Comparison of ENCODE assay signal across 16 cellular contexts in genomic region chr1:32877211-32878110, GRCh38. TPM values are rescaled to one million over a fixed set of nuclear protein-coding genes. Genes with fewer than 3 reads are reported as not detected.
DNase-seq lines count a peak whose midpoint lies in the region; ATAC-seq, FAIRE-seq and TF ChIP-seq lines count a peak whose summit lies in the region.
"Had no signal": no experiment of that assay in that cellular context is flagged by ENCODE, and none has a peak within 500 bp of the region (broad histone marks: within the 10 kb centered on the region; RNA-seq: fewer than 3 reads in every experiment).

No MANE protein-coding gene starts in this region.

- no peaks in the 10 kb centered on the region for H3K79me2 ChIP-seq in HepG2 (ENCODE audit: insufficient read depth, low read length)

- no peaks in the 10 kb centered on the region for H3K27me3 Mint-ChIP-seq in nephron progenitor cell (ENCODE audit: low read depth, poor library complexity)

- H4K20me1 ChIP-seq in HepG2 (ENCODE audit: insufficient read depth, low read length) = no peaks in the 10 kb centered on the region

- intact Hi-C loops in right lobe of liver (cut with DNase I) = loop anchor here in 1 of 2 donors (5.0 to 10.0 kb wide), 2 partner anchors 173 to 210 kb away; partner anchors contain the start of gene SYNC
- intact Hi-C loops in HepG2 (cut with micrococcal nuclease; ENCODE audit: unreplicated experiment) = loop anchor here (10.0 kb wide), 1 partner anchor 163 kb away; no protein-coding TSS in a partner anchor
- intact Hi-C loops in left ventricle myocardium superior (cut with micrococcal nuclease) = no loop called here

- in situ Hi-C loops in HepG2 (cut with HindIII; ENCODE audit: extremely low pct_ligation_motif_present, low pct_unique_long_range_greater_than_20kb) = loop anchor here (10.0 kb wide), 1 partner anchor 53 kb away; no protein-coding TSS in a partner anchor

- TF ChIP-seq RAD21 in HepG2 (CRISPR knock-in tag; IDR thresholded peaks at IDR 0.05) = no peak

- no peak overlapping the region for H3K9ac ChIP-seq in HepG2 (ENCODE audit: insufficient read depth, low read depth, low read length)

- H3K9me3 ChIP-seq in right lobe of liver (no peaks in the 10 kb centered on the region), HepG2 (ENCODE audit: low read length) (no peaks in the 10 kb centered on the region)
- H3K9me3 ChIP-seq: gastroesophageal sphincter, vagina had no signal

- H3K4me3 ChIP-seq in right lobe of liver (no peak overlapping the region), HepG2 (replicated peaks in 1 of 3; ENCODE audit: insufficient read depth in 1 of 3, low read depth in 2 of 3, low read length in 3 of 3) (no peak overlapping the region)
- H3K4me3 ChIP-seq: cardiac muscle cell, gastroesophageal sphincter, skin epidermis, vagina had no signal

- TF ChIP-seq POLR2A in right lobe of liver (IDR thresholded peaks at IDR 0.05) = no peak
- TF ChIP-seq POLR2A in HepG2 (IDR thresholded peaks at IDR 0.05; ENCODE audit: insufficient read depth in 1 of 2, low read depth in 2 of 2, low read length in 2 of 2) = no peak

- no peaks in the 10 kb centered on the region for H3K36me3 Mint-ChIP-seq in nephron progenitor cell (ENCODE audit: low read depth)

- no peak for FAIRE-seq in HepG2 (lab: Jason Lieb, UNC)

- H3K27ac ChIP-seq in right lobe of liver (no peak overlapping the region), HepG2 (ENCODE audit: extremely low read length, insufficient read depth, low read length) (no peak overlapping the region), RWPE1 (peak overlapping the region; percentile 8; the same call in 1 of the 2 replicates)
- H3K27ac ChIP-seq: cardiac muscle cell, gastroesophageal sphincter, HL-60, skin epidermis, vagina had no signal

- H3K36me3 ChIP-seq in right lobe of liver (no peaks in the 10 kb centered on the region), HepG2 (replicated peaks in 1 of 2; ENCODE audit: control insufficient read depth in 1 of 2, insufficient read depth in 2 of 2, low read length in 2 of 2) (no peaks in the 10 kb centered on the region)
- H3K36me3 ChIP-seq: cardiac muscle cell, gastroesophageal sphincter, vagina had no signal

- no peak for TF ChIP-seq EP300 in HepG2 (IDR thresholded peaks at IDR 0.05; ENCODE audit: low read depth in 2 of 2, low read length in 2 of 2)
- TF ChIP-seq EP300 in HepG2 (CRISPR knock-in tag; IDR thresholded peaks at IDR 0.05; ENCODE audit: borderline replicate concordance) = no peak

- 60% methylated on average over 7 of the region's 13 CpGs for WGBS in right lobe of liver (ENCODE audit: insufficient coverage, low coverage, low lambda C conversion rate, missing lambda C conversion rate)
- 51% methylated on average over 11 of the region's 13 CpGs for WGBS in HepG2 (ENCODE audit: low lambda C conversion rate)

- POLR2A ChIA-PET in HepG2 (lab: Yijun Ruan, JAX) = no interaction called here
- POLR2A ChIA-PET in RWPE1 (lab: Yijun Ruan, JAX; ENCODE audit: low non-redundant PET) = interaction anchor here (0.5 kb wide), 1 partner anchor 512 kb away, joined by 3 read pairs; no protein-coding TSS in a partner anchor

- DNase-seq in right lobe of liver (peak; percentile 54 to 80 (median 72)), HepG2 (ENCODE audit: low spot score) (no peak), RWPE1 (ENCODE audit: low spot score) (no peak), left ventricle myocardium superior (peak; percentile 81), nephron progenitor cell (no peak), AG20443 (ENCODE audit: low spot score) (no peak), NOMO-1 treated with dmso at 0.1 percent for 144 hours (lab: John Stamatoyannopoulos, UW; ENCODE audit: unreplicated experiment) (no peak)

- peaks cover 45% of the 10 kb centered on the region for H3K4me1 Mint-ChIP-seq in nephron progenitor cell

- no peak overlapping the region for H3K4me2 ChIP-seq in HepG2 (ENCODE audit: low read depth, low read length)

- H3K27me3 ChIP-seq in right lobe of liver = no peaks in the 10 kb centered on the region
- H3K27me3 ChIP-seq in HepG2 (ENCODE audit: control insufficient read depth in 1 of 2, insufficient read depth in 2 of 2, low read length in 2 of 2) = peaks cover 1 to 22% of the 10 kb centered on the region in 2 experiments; a peak in 3 of 5 replicates
- H3K27me3 ChIP-seq: cardiac muscle cell, gastroesophageal sphincter, vagina had no signal

- H2AFZ ChIP-seq in HepG2 (ENCODE audit: low read length) = no peak overlapping the region

- no peak overlapping the region for H3K27ac Mint-ChIP-seq in nephron progenitor cell
- H3K27ac Mint-ChIP-seq: H9 had no signal

- H3K4me3 Mint-ChIP-seq in nephron progenitor cell = no peak overlapping the region

- no peaks in the 10 kb centered on the region for H3K9me3 Mint-ChIP-seq in nephron progenitor cell
- H3K9me3 Mint-ChIP-seq: H9 had no signal

- CTCF ChIA-PET in HepG2 (lab: Yijun Ruan, JAX; ENCODE audit: low intra/inter-chr PET ratio, low total read pairs) = interaction anchor here (0.5 to 1.7 kb wide), 2 partner anchors 209 to 732 kb away, joined by 4 to 9 read pairs; no protein-coding TSS in a partner anchor
- CTCF ChIA-PET in RWPE1 (lab: Yijun Ruan, JAX) = interaction anchor here (0.5 to 2.1 kb wide), 7 partner anchors 8 to 618 kb away, joined by 3 to 14 read pairs (median 4); partner anchors contain the start of gene HPCA

- TF ChIP-seq CTCF in right lobe of liver (IDR thresholded peaks at IDR 0.05) (no peak), HepG2 (CRISPR knock-in tag; IDR thresholded peaks at IDR 0.05) (no peak), RWPE1 (conservative IDR thresholded peaks at IDR 0.05; ENCODE audit: low read depth) (no peak), nephron progenitor cell (IDR thresholded peaks at IDR 0.05) (no peak)

- ATAC-seq in right lobe of liver (peak; percentile 28 to 70 (median 62)), HepG2 (no peak), left ventricle myocardium superior (peak; percentile 75), HG02981 (IDR thresholded peaks at IDR 0.05; ENCODE audit: unreplicated experiment) (no peak)
- ATAC-seq: gastroesophageal sphincter had no signal

- H3K4me1 ChIP-seq in right lobe of liver (no peaks in the 10 kb centered on the region), HepG2 (ENCODE audit: insufficient read depth, low read length) (peaks cover 23% of the 10 kb centered on the region)

- no TSS peak for BruUV-seq in HepG2 (replicated peaks; lab: Mats Ljungman, UMichigan)

RNA-seq across cellular contexts. Expression of gene FNDC5, which starts 6.7 kb away (rescaled TPM):
- total RNA-seq in right lobe of liver = 1 to 10 TPM; 1.0 to 8.3 (median 2.4) TPM
- total RNA-seq in HepG2 (2016; rRNA removed; fragmentation: Illumina TruSeq; extraction: Trizol) = 1.6 and 3.1 TPM in 2 replicates
- total RNA-seq in HepG2 (2016; cell fraction: cytosol; rRNA removed; fragmentation: Illumina TruSeq; extraction: Trizol; ENCODE audit: low read depth) = 2.6 and 2.8 TPM in 2 replicates
- total RNA-seq in HepG2 (2016; cell fraction: insoluble cytoplasmic fraction; rRNA removed; fragmentation: Illumina TruSeq; extraction: Trizol) = 1.6 and 2.6 TPM in 2 replicates
- total RNA-seq in HepG2 (2016; cell fraction: membrane; rRNA removed; fragmentation: Illumina TruSeq; extraction: Trizol) = 5.4 and 6.4 TPM in 2 replicates
- 1.3 and 2.2 TPM in 2 replicates for total RNA-seq in HepG2 (2016; cell fraction: nucleus; rRNA removed; fragmentation: Illumina TruSeq; extraction: Trizol)
- 1.0 and 1.4 TPM in 2 replicates for polyA plus RNA-seq in HepG2 (2011; rRNA removed)
- polyA plus RNA-seq in HepG2 (2011; cell fraction: cytosol; rRNA removed) = 0.60 and 1.0 TPM in 2 replicates
- 1.8 and 2.0 TPM in 2 replicates for polyA plus RNA-seq in HepG2 (2011; cell fraction: nucleus; rRNA removed)
- 0.46 and 0.56 TPM in 2 replicates for polyA plus RNA-seq in HepG2 (2012)
- 4.2 and 5.7 TPM in 2 replicates for polyA plus RNA-seq in HepG2 (2016; cell fraction: cytosol; fragmentation: Illumina TruSeq; extraction: Trizol; ENCODE audit: low read depth)
- 1.4 and 1.8 TPM in 2 replicates for polyA plus RNA-seq in HepG2 (2016; cell fraction: insoluble cytoplasmic fraction; fragmentation: Illumina TruSeq; extraction: Trizol; ENCODE audit: low read depth)
- 5.2 and 5.9 TPM in 2 replicates for polyA plus RNA-seq in HepG2 (2016; cell fraction: membrane; fragmentation: Illumina TruSeq; extraction: Trizol; ENCODE audit: low read depth)
- polyA plus RNA-seq in HepG2 (2016; cell fraction: nucleus; fragmentation: Illumina TruSeq; extraction: Trizol; ENCODE audit: insufficient read depth, low read depth) = 2.1 and 4.0 TPM in 2 replicates
- polyA minus RNA-seq in HepG2 (2011; rRNA and poly(A)+ RNA removed; ENCODE audit: low replicate concordance) = 0.78 TPM in 1 of 2 replicates, not detected in the other
- polyA minus RNA-seq in HepG2 (2011; cell fraction: cytosol; rRNA and poly(A)+ RNA removed) = 0.88 TPM in 1 of 2 replicates, not detected in the other
- polyA minus RNA-seq in HepG2 (2011; cell fraction: nucleus; rRNA and poly(A)+ RNA removed) = 0.62 TPM in 1 of 2 replicates, not detected in the other
- 156 TPM for total RNA-seq in left ventricle myocardium superior
- total RNA-seq: T-helper 1 cell treated with Interleukin-12 subunit alpha and Interleukin-12 subunit beta and Interleukin-4 antibody, amounts not matched to agents 30 ng/mL and 1 ng/mL, for 36 hours had no signal

RNA-seq across cellular contexts. Expression of gene HPCA, which starts 8.8 kb away (rescaled TPM):
- total RNA-seq in right lobe of liver (not detected), HepG2 (2016; rRNA removed; fragmentation: Illumina TruSeq; extraction: Trizol) (not detected in 2 replicates), left ventricle myocardium superior (not detected)
- total RNA-seq in HepG2 (2016; cell fraction: cytosol; rRNA removed; fragmentation: Illumina TruSeq; extraction: Trizol; ENCODE audit: low read depth) = not detected in 2 replicates
- total RNA-seq in HepG2 (2016; cell fraction: insoluble cytoplasmic fraction; rRNA removed; fragmentation: Illumina TruSeq; extraction: Trizol) = not detected in 2 replicates
- total RNA-seq in HepG2 (2016; cell fraction: membrane; rRNA removed; fragmentation: Illumina TruSeq; extraction: Trizol) = not detected in 2 replicates
- not detected in 2 replicates for total RNA-seq in HepG2 (2016; cell fraction: nucleus; rRNA removed; fragmentation: Illumina TruSeq; extraction: Trizol)
- polyA plus RNA-seq in HepG2 (2011; rRNA removed) = not detected in 2 replicates
- polyA plus RNA-seq in HepG2 (2011; cell fraction: cytosol; rRNA removed) = not detected in 2 replicates
- 0.38 TPM in 1 of 2 replicates, not detected in the other for polyA plus RNA-seq in HepG2 (2011; cell fraction: nucleus; rRNA removed)
- polyA plus RNA-seq in HepG2 (2012) = not detected in 2 replicates
- not detected in 2 replicates for polyA plus RNA-seq in HepG2 (2016; cell fraction: cytosol; fragmentation: Illumina TruSeq; extraction: Trizol; ENCODE audit: low read depth)
- not detected in 2 replicates for polyA plus RNA-seq in HepG2 (2016; cell fraction: insoluble cytoplasmic fraction; fragmentation: Illumina TruSeq; extraction: Trizol; ENCODE audit: low read depth)
- not detected in 2 replicates for polyA plus RNA-seq in HepG2 (2016; cell fraction: membrane; fragmentation: Illumina TruSeq; extraction: Trizol; ENCODE audit: low read depth)
- polyA plus RNA-seq in HepG2 (2016; cell fraction: nucleus; fragmentation: Illumina TruSeq; extraction: Trizol; ENCODE audit: insufficient read depth, low read depth) = not detected in 2 replicates
- 0.35 TPM in 1 of 2 replicates, not detected in the other for polyA minus RNA-seq in HepG2 (2011; rRNA and poly(A)+ RNA removed; ENCODE audit: low replicate concordance)
- not detected in 2 replicates for polyA minus RNA-seq in HepG2 (2011; cell fraction: cytosol; rRNA and poly(A)+ RNA removed)
- not detected in 2 replicates for polyA minus RNA-seq in HepG2 (2011; cell fraction: nucleus; rRNA and poly(A)+ RNA removed)
- total RNA-seq: cardiac muscle cell; osteocyte; T-helper 1 cell treated with Interleukin-12 subunit alpha and Interleukin-12 subunit beta and Interleukin-4 antibody, amounts not matched to agents 30 ng/mL and 1 ng/mL, for 36 hours; vagina had no signal
- polyA plus RNA-seq: cardiac muscle cell had no signal

RNA-seq across cellular contexts. Expression of gene TMEM54, which starts 23.7 kb away (rescaled TPM):
- total RNA-seq in right lobe of liver (10 to 100 TPM in 3 of 6 experiments, 1 to 10 TPM in 3; 3.9 to 14.4 (median 9.0) TPM), HepG2 (2016; rRNA removed; fragmentation: Illumina TruSeq; extraction: Trizol) (0.76 and 2.5 TPM in 2 replicates), left ventricle myocardium superior (6.7 TPM)
- total RNA-seq in HepG2 (2016; cell fraction: cytosol; rRNA removed; fragmentation: Illumina TruSeq; extraction: Trizol; ENCODE audit: low read depth) = 6.9 and 7.0 TPM in 2 replicates
- total RNA-seq in HepG2 (2016; cell fraction: insoluble cytoplasmic fraction; rRNA removed; fragmentation: Illumina TruSeq; extraction: Trizol) = 0.83 and 1.3 TPM in 2 replicates
- 5.0 and 5.4 TPM in 2 replicates for total RNA-seq in HepG2 (2016; cell fraction: membrane; rRNA removed; fragmentation: Illumina TruSeq; extraction: Trizol)
- 1.2 and 1.7 TPM in 2 replicates for total RNA-seq in HepG2 (2016; cell fraction: nucleus; rRNA removed; fragmentation: Illumina TruSeq; extraction: Trizol)
- polyA plus RNA-seq in HepG2 (2011; rRNA removed) = 2.9 and 4.0 TPM in 2 replicates
- 4.2 and 5.4 TPM in 2 replicates for polyA plus RNA-seq in HepG2 (2011; cell fraction: cytosol; rRNA removed)
- 2.7 and 3.1 TPM in 2 replicates for polyA plus RNA-seq in HepG2 (2011; cell fraction: nucleus; rRNA removed)
- polyA plus RNA-seq in HepG2 (2012) = 0.43 and 2.3 TPM in 2 replicates
- 9.6 and 9.8 TPM in 2 replicates for polyA plus RNA-seq in HepG2 (2016; cell fraction: cytosol; fragmentation: Illumina TruSeq; extraction: Trizol; ENCODE audit: low read depth)
- 1.0 and 1.1 TPM in 2 replicates for polyA plus RNA-seq in HepG2 (2016; cell fraction: insoluble cytoplasmic fraction; fragmentation: Illumina TruSeq; extraction: Trizol; ENCODE audit: low read depth)
- polyA plus RNA-seq in HepG2 (2016; cell fraction: membrane; fragmentation: Illumina TruSeq; extraction: Trizol; ENCODE audit: low read depth) = 6.2 and 6.8 TPM in 2 replicates
- polyA plus RNA-seq in HepG2 (2016; cell fraction: nucleus; fragmentation: Illumina TruSeq; extraction: Trizol; ENCODE audit: insufficient read depth, low read depth) = 1.3 and 2.6 TPM in 2 replicates
- polyA minus RNA-seq in HepG2 (2011; rRNA and poly(A)+ RNA removed; ENCODE audit: low replicate concordance) = 6.4 and 19.0 TPM in 2 replicates
- 1.8 TPM in 1 of 2 replicates, not detected in the other for polyA minus RNA-seq in HepG2 (2011; cell fraction: cytosol; rRNA and poly(A)+ RNA removed)
- polyA minus RNA-seq in HepG2 (2011; cell fraction: nucleus; rRNA and poly(A)+ RNA removed) = 0.75 TPM in 1 of 2 replicates, not detected in the other

Comparison
In these comparisons a context has a peak if more than half of its experiments do, and no peak if none do; other contexts are left out.
1. ATAC-seq: peak in right lobe of liver (4 of 4) and left ventricle myocardium superior (single experiment); none in HepG2 (single experiment) and HG02981 (single experiment).
2. DNase-seq: peak in right lobe of liver (3 of 3) and left ventricle myocardium superior (single experiment); none in HepG2 (single experiment), RWPE1 (single experiment), nephron progenitor cell (single experiment), AG20443 (single experiment) and NOMO-1 treated with dmso at 0.1 percent for 144 hours (single experiment).
3. RNA of gene FNDC5, which starts 6.7 kb away (total RNA-seq): 156 TPM in left ventricle myocardium superior (single experiment); 1.0 to 8.3 TPM in right lobe of liver and 1.3 to 6.4 TPM in HepG2; every median in the first group is over 10 times any median in the second.